8 cellular contexts compared by ENCODE assay signal in genomic region chr20:31605902-31606677, GRCh38. TPM values are rescaled to one million over a fixed set of nuclear protein-coding genes. Genes with fewer than 3 reads are reported as not detected.
DNase-seq lines count a peak whose midpoint lies in the region; ATAC-seq, FAIRE-seq and TF ChIP-seq lines count a peak whose summit lies in the region.

No MANE protein-coding gene starts in this region.

- H2AFZ ChIP-seq in ACC112 (ENCODE audit: low read length, unreplicated experiment) (no peak overlapping the region), fibroblast of lung (ENCODE audit: low read length) (no peak overlapping the region), neural progenitor cell (replicated peaks) (no peak overlapping the region)

- H3K27me3 ChIP-seq in ACC112 (ENCODE audit: insufficient read depth, low read length) (no peaks in the 10 kb centered on the region), HAP-1 (ENCODE audit: low read depth) (no peaks in the 10 kb centered on the region), fibroblast of lung (ENCODE audit: control insufficient read depth, insufficient read depth, low read length) (no peaks in the 10 kb centered on the region), neural progenitor cell (peaks cover 22% of the 10 kb centered on the region)

- peaks cover 53% of the 10 kb centered on the region for H3F3A ChIP-seq in neural progenitor cell (ENCODE audit: low read depth)

- POLR2A ChIA-PET in activated CD4-positive, alpha-beta T cell treated with anti-CD3 and anti-CD28 coated beads, Interleukin-2, amount 10 ng/mL, durations not matched to agents 7 days and 5 days (lab: Charles Lee), result interaction anchor here (1.0 kb wide), 1 partner anchor 33 kb away, joined by 7 read pairs; no protein-coding TSS in a partner anchor

- H3K4me2 ChIP-seq in fibroblast of lung (ENCODE audit: extremely low read depth, insufficient read depth, low read length) (peak overlapping the region; percentile 82), neural progenitor cell (peak overlapping the region; percentile 86)

- H3K9me3 ChIP-seq in HAP-1 (no peaks in the 10 kb centered on the region), fibroblast of lung (ENCODE audit: control insufficient read depth, insufficient read depth, low read depth, low read length) (no peaks in the 10 kb centered on the region), neural progenitor cell (ENCODE audit: low read depth) (no peaks in the 10 kb centered on the region)

- H3K4me3 Mint-ChIP-seq in activated CD4-positive, alpha-beta T cell treated with anti-CD3 and anti-CD28 coated beads, Interleukin-2, amount 10 ng/mL, durations not matched to agents 7 days and 5 days, result peak overlapping the region; percentile 84
- peak overlapping the region; percentile 99 for H3K4me3 Mint-ChIP-seq in neural progenitor cell

- no peak for FAIRE-seq in urothelium cell line (lab: Jason Lieb, UNC)

- in situ Hi-C loops in HAP-1 (cut with MboI; ENCODE audit: low sequenced_read_pairs), result loop anchor here (5.0 kb wide), 1 partner anchor 34 kb away; no protein-coding TSS in a partner anchor

- ATAC-seq in HG02884 (IDR thresholded peaks at IDR 0.05; ENCODE audit: unreplicated experiment), result no peak

- H3K36me3 ChIP-seq in ACC112 (ENCODE audit: insufficient read depth, low read length) (peaks cover 11% of the 10 kb centered on the region; the same call in 1 of the 2 replicates), HAP-1 (replicated peaks) (peaks cover 14% of the 10 kb centered on the region), fibroblast of lung (ENCODE audit: control insufficient read depth, insufficient read depth, low read length) (no peaks in the 10 kb centered on the region), neural progenitor cell (no peaks in the 10 kb centered on the region)

- H3K27ac ChIP-seq in ACC112 (ENCODE audit: low read depth, low read length) (peak overlapping the region; percentile 100), fibroblast of lung (ENCODE audit: insufficient read depth, low read length) (peak overlapping the region; percentile 98), neural progenitor cell (no peak overlapping the region)

- peak overlapping the region; percentile 98 for H3K9ac ChIP-seq in fibroblast of lung (ENCODE audit: insufficient read depth, low read length)
- peak overlapping the region; percentile 80 for H3K9ac ChIP-seq in neural progenitor cell

- no peak for TF ChIP-seq CTCF in fibroblast of lung (conservative IDR thresholded peaks at IDR 0.05 in 1 of 2, IDR thresholded peaks at IDR 0.05 in 1 of 2; ENCODE audit: low read depth in 1 of 2, low read length in 2 of 2)
- no peak for TF ChIP-seq CTCF in neural progenitor cell (IDR thresholded peaks at IDR 0.05)

- H3K4me1 ChIP-seq in ACC112 (ENCODE audit: control insufficient read depth, insufficient read depth, low read length, unreplicated experiment) (peaks cover 49% of the 10 kb centered on the region), HAP-1 (peaks cover 34% of the 10 kb centered on the region), fibroblast of lung (ENCODE audit: control insufficient read depth, extremely low read depth, insufficient read depth, low read length) (peaks cover 26% of the 10 kb centered on the region), neural progenitor cell (peaks cover 29% of the 10 kb centered on the region)

- H3K9me3 Mint-ChIP-seq in activated CD4-positive, alpha-beta T cell treated with anti-CD3 and anti-CD28 coated beads, Interleukin-2, amount 10 ng/mL, durations not matched to agents 7 days and 5 days, result no peaks in the 10 kb centered on the region
- H3K9me3 Mint-ChIP-seq in neural progenitor cell, result no peaks in the 10 kb centered on the region

- peaks cover 31% of the 10 kb centered on the region for H3K4me1 Mint-ChIP-seq in activated CD4-positive, alpha-beta T cell treated with anti-CD3 and anti-CD28 coated beads, Interleukin-2, amount 10 ng/mL, durations not matched to agents 7 days and 5 days
- peaks cover 45% of the 10 kb centered on the region for H3K4me1 Mint-ChIP-seq in neural progenitor cell

- peaks cover 45% of the 10 kb centered on the region for H3K27me3 Mint-ChIP-seq in activated CD4-positive, alpha-beta T cell treated with anti-CD3 and anti-CD28 coated beads, Interleukin-2, amount 10 ng/mL, durations not matched to agents 7 days and 5 days
- peaks cover 15% of the 10 kb centered on the region for H3K27me3 Mint-ChIP-seq in neural progenitor cell (ENCODE audit: insufficient read depth, low read depth)

- H3K79me2 ChIP-seq in ACC112 (ENCODE audit: control insufficient read depth, insufficient read depth, low read length, unreplicated experiment), result peaks cover 31% of the 10 kb centered on the region
- H3K79me2 ChIP-seq in fibroblast of lung (ENCODE audit: control insufficient read depth, insufficient read depth, low read length), result peaks cover 20% of the 10 kb centered on the region
- peaks cover 23% of the 10 kb centered on the region for H3K79me2 ChIP-seq in neural progenitor cell (ENCODE audit: low read depth)

- CTCF ChIA-PET in activated CD4-positive, alpha-beta T cell treated with anti-CD3 and anti-CD28 coated beads, Interleukin-2, amount 10 ng/mL, durations not matched to agents 7 days and 5 days (lab: Charles Lee), result interaction anchor here (0.6 to 8.1 kb wide), 8 partner anchors 29 to 117 kb away, joined by 3 to 282 read pairs (median 16); partner anchors contain the start of gene BCL2L1

- H3K4me3 ChIP-seq in ACC112 (ENCODE audit: low read depth, low read length), result peak overlapping the region; percentile 81
- H3K4me3 ChIP-seq in HAP-1, result peak overlapping the region; percentile 72
- peak overlapping the region; percentile 79 to 98 (median 87) for H3K4me3 ChIP-seq in fibroblast of lung (replicated peaks in 1 of 4; ENCODE audit: control extremely low read depth in 1 of 4, insufficient read depth in 1 of 4, low read depth in 3 of 4, low read length in 4 of 4)
- H3K4me3 ChIP-seq in neural progenitor cell, result peak overlapping the region; percentile 77

- DNase-seq in HAP-1 (ENCODE audit: low spot score in 2 of 2) (peak; percentile 28 to 58), fibroblast of lung (ENCODE audit: low read depth in 2 of 2) (peak; percentile 25 to 37), neural progenitor cell (ENCODE audit: low spot score) (peak; percentile 69), urothelium cell line (ENCODE audit: low spot score) (no peak), GDM1 (lab: John Stamatoyannopoulos, UW) (no peak)
- DNase-seq in activated CD4-positive, alpha-beta T cell treated with anti-CD3 and anti-CD28 coated beads, Interleukin-2, amount 10 ng/mL, durations not matched to agents 7 days and 5 days, result no peak

- H3K36me3 Mint-ChIP-seq in activated CD4-positive, alpha-beta T cell treated with anti-CD3 and anti-CD28 coated beads, Interleukin-2, amount 10 ng/mL, durations not matched to agents 7 days and 5 days (ENCODE audit: low read depth), result no peaks in the 10 kb centered on the region
- peaks cover 16% of the 10 kb centered on the region for H3K36me3 Mint-ChIP-seq in neural progenitor cell

- peak overlapping the region; percentile 10 for H3K27ac Mint-ChIP-seq in activated CD4-positive, alpha-beta T cell treated with anti-CD3 and anti-CD28 coated beads, Interleukin-2, amount 10 ng/mL, durations not matched to agents 7 days and 5 days
- H3K27ac Mint-ChIP-seq in neural progenitor cell, result peak overlapping the region; percentile 98

- no peaks in the 10 kb centered on the region for H4K20me1 ChIP-seq in fibroblast of lung (ENCODE audit: control insufficient read depth, extremely low read depth, insufficient read depth, low read length)
- H4K20me1 ChIP-seq in neural progenitor cell (ENCODE audit: low read depth), result peaks cover 19% of the 10 kb centered on the region

RNA-seq across cellular contexts. Expression of gene ID1, which starts 1.0 kb away (rescaled TPM):
- 1 to 10 TPM in 1 of 2 experiments, under 1 TPM in 1; 0.85 to 1.4 TPM for total RNA-seq in activated CD4-positive, alpha-beta T cell treated with anti-CD3 and anti-CD28 coated beads, Interleukin-2, amount 10 ng/mL, durations not matched to agents 7 days and 5 days
- total RNA-seq in fibroblast of lung (27.4 and 31.1 TPM in 2 replicates), neural progenitor cell (ENCODE audit: low replicate concordance) (80.8 and 133 TPM in 2 replicates)
- 14.5 and 62.4 TPM in 2 replicates for polyA plus RNA-seq in fibroblast of lung
- 14.5 and 72.5 TPM in 2 replicates for polyA plus RNA-seq in fibroblast of lung (2012)
- 4.3 and 12.7 TPM in 2 replicates for polyA minus RNA-seq in fibroblast of lung (ENCODE audit: low replicate concordance)

RNA-seq across cellular contexts. Expression of gene COX4I2, which starts 31.6 kb away (rescaled TPM):
- total RNA-seq in activated CD4-positive, alpha-beta T cell treated with anti-CD3 and anti-CD28 coated beads, Interleukin-2, amount 10 ng/mL, durations not matched to agents 7 days and 5 days, result not detected
- total RNA-seq in fibroblast of lung (not detected in 2 replicates), neural progenitor cell (ENCODE audit: low replicate concordance) (not detected in 2 replicates)
- polyA plus RNA-seq in fibroblast of lung, result not detected in 2 replicates
- polyA plus RNA-seq in fibroblast of lung (2012), result not detected in 2 replicates
- polyA minus RNA-seq in fibroblast of lung (ENCODE audit: low replicate concordance), result not detected in 2 replicates

Comparison
In these comparisons a context has a peak if more than half of its experiments do, and no peak if none do; other contexts are left out.
1. DNase-seq: peak in HAP-1 (2 of 2), fibroblast of lung (2 of 2) and neural progenitor cell (single experiment); none in activated CD4-positive, alpha-beta T cell treated with anti-CD3 and anti-CD28 coated beads, Interleukin-2, amount 10 ng/mL, durations not matched to agents 7 days and 5 days (single experiment), urothelium cell line (single experiment) and GDM1 (single experiment).
2. RNA of gene ID1, which starts 1.0 kb away (total RNA-seq): 80.8 to 133 TPM in neural progenitor cell and 27.4 to 31.1 TPM in fibroblast of lung; 0.85 to 1.4 TPM in activated CD4-positive, alpha-beta T cell treated with anti-CD3 and anti-CD28 coated beads, Interleukin-2, amount 10 ng/mL, durations not matched to agents 7 days and 5 days; every median in the first group is over 10 times any median in the second.
3. Peak in every context shown above with its lines, with median percentiles within 50 percentile points of each other: H3K4me3 ChIP-seq.